ENCODE assay signal across 39 cellular contexts in genomic region chr6:149733321-149733720, GRCh38.
"Had no signal": no experiment of that assay in that cellular context is flagged by ENCODE, and none has a peak within 500 bp of the region (broad histone marks: within the 10 kb centered on the region; RNA-seq: fewer than 3 reads in every experiment).

No MANE protein-coding gene starts in this region.

- DNase-seq: activated effector memory CD4-positive, alpha-beta T cell treated with anti-CD3 and anti-CD28 coated beads, Interleukin-2, amount 50 U/mL, for 16 hours; activated effector memory CD4-positive, alpha-beta T cell treated with Interleukin-2 at 50 U/mL for 16 hours; activated gamma-delta T cell; activated gamma-delta T cell treated with Interleukin-2 at 50 U/mL for 16 hours; activated naive CD4-positive, alpha-beta T cell; activated naive CD4-positive, alpha-beta T cell treated with anti-CD3 and anti-CD28 coated beads for 36 hours; activated naive CD4-positive, alpha-beta T cell treated with anti-CD3 and anti-CD28 coated beads, Interleukin-2, amount 10 ng/mL, durations not matched to agents 7 days and 5 days; activated naive CD4-positive, alpha-beta T cell treated with anti-CD3 and anti-CD28 coated beads, Interleukin-2, amount 50 U/mL, for 16 hours; activated naive CD4-positive, alpha-beta T cell treated with Interleukin-2 at 50 U/mL for 16 hours; activated naive CD8-positive, alpha-beta T cell treated with anti-CD3 and anti-CD28 coated beads for 36 hours; activated naive CD8-positive, alpha-beta T cell treated with anti-CD3 and anti-CD28 coated beads, Interleukin-2, amount 10 ng/mL, durations not matched to agents 7 days and 5 days; activated naive CD8-positive, alpha-beta T cell treated with anti-CD3 and anti-CD28 coated beads, Interleukin-2, amount 50 U/mL, for 24 hours; activated T-cell treated with anti-CD3 and anti-CD28 coated beads for 4 hours; activated T-cell treated with anti-CD3 and anti-CD28 coated beads, Interleukin-2, amount 50 U/mL, for 1 hour; activated T-cell treated with anti-CD3 and anti-CD28 coated beads, Interleukin-2, amount 50 U/mL, for 24 hours; activated T-cell treated with anti-CD3 and anti-CD28 coated beads, Interleukin-2, amount 50 U/mL, for 4 hours; activated T-cell treated with anti-CD3 and anti-CD28 coated beads, Interleukin-2, amount 50 U/mL, for 48 hours; activated T-cell treated with anti-CD3 and anti-CD28 coated beads, Interleukin-2, amount 50 U/mL, for 72 hours; adrenal gland; amniotic stem cell; amygdala; anterior cingulate cortex; aorta; body of pancreas; brain microvascular endothelial cell; caudate nucleus; central memory CD4-positive, alpha-beta T cell; cerebellar nuclear complex had no signal

- H3K36me3 Mint-ChIP-seq: activated naive CD4-positive, alpha-beta T cell treated with anti-CD3 and anti-CD28 coated beads, Interleukin-2, amount 50 U/mL, for 72 hours had no signal

- H3K4me3 Mint-ChIP-seq: activated naive CD4-positive, alpha-beta T cell treated with anti-CD3 and anti-CD28 coated beads for 36 hours; activated naive CD4-positive, alpha-beta T cell treated with anti-CD3 and anti-CD28 coated beads, Interleukin-2, amount 10 ng/mL, durations not matched to agents 7 days and 5 days; activated naive CD4-positive, alpha-beta T cell treated with anti-CD3 and anti-CD28 coated beads, Interleukin-2, amount 50 U/mL, for 24 hours; activated naive CD8-positive, alpha-beta T cell; activated naive CD8-positive, alpha-beta T cell treated with anti-CD3 and anti-CD28 coated beads for 36 hours; activated naive CD8-positive, alpha-beta T cell treated with anti-CD3 and anti-CD28 coated beads, Interleukin-2, amount 10 ng/mL, durations not matched to agents 7 days and 5 days; activated naive CD8-positive, alpha-beta T cell treated with anti-CD3 and anti-CD28 coated beads, Interleukin-2, amount 50 U/mL, for 24 hours; activated T-cell treated with anti-CD3 and anti-CD28 coated beads, Interleukin-2, amount 50 U/mL, for 24 hours; activated T-cell treated with anti-CD3 and anti-CD28 coated beads, Interleukin-2, amount 50 U/mL, for 4 hours; activated T-cell treated with anti-CD3 and anti-CD28 coated beads, Interleukin-2, amount 50 U/mL, for 72 hours; activated T-helper 1 cell treated with anti-CD3 and anti-CD28 coated beads, Interleukin-12 subunit alpha, Interleukin-12 subunit beta, Interleukin-2, Interleukin-4 antibody, amounts not matched to agents 30 ng/mL and 10 ng/mL and 1 ng/mL, durations not matched to agents 14 hours and 24 hours and 36 hours; activated T-helper 17 cell treated with anti-CD3 and anti-CD28 coated beads, Interleukin-2, amount 50 U/mL, for 72 hours; brain; central memory CD8-positive, alpha-beta T cell had no signal

- H3K9me3 ChIP-seq: adrenal gland, ascending aorta, body of pancreas, breast epithelium had no signal

- H3K27ac Mint-ChIP-seq: activated naive CD4-positive, alpha-beta T cell treated with anti-CD3 and anti-CD28 coated beads for 36 hours; activated naive CD4-positive, alpha-beta T cell treated with anti-CD3 and anti-CD28 coated beads, Interleukin-2, amount 10 ng/mL, durations not matched to agents 7 days and 5 days; activated naive CD4-positive, alpha-beta T cell treated with anti-CD3 and anti-CD28 coated beads, Interleukin-2, amount 50 U/mL, for 24 hours; activated naive CD8-positive, alpha-beta T cell; activated naive CD8-positive, alpha-beta T cell treated with anti-CD3 and anti-CD28 coated beads for 36 hours; activated naive CD8-positive, alpha-beta T cell treated with anti-CD3 and anti-CD28 coated beads, Interleukin-2, amount 10 ng/mL, durations not matched to agents 7 days and 5 days; activated naive CD8-positive, alpha-beta T cell treated with anti-CD3 and anti-CD28 coated beads, Interleukin-2, amount 50 U/mL, for 24 hours; activated T-cell treated with anti-CD3 and anti-CD28 coated beads, Interleukin-2, amount 50 U/mL, for 24 hours; activated T-cell treated with anti-CD3 and anti-CD28 coated beads, Interleukin-2, amount 50 U/mL, for 72 hours; activated T-helper 1 cell treated with anti-CD3 and anti-CD28 coated beads, Interleukin-12 subunit alpha, Interleukin-12 subunit beta, Interleukin-2, Interleukin-4 antibody, amounts not matched to agents 30 ng/mL and 10 ng/mL and 1 ng/mL, durations not matched to agents 14 hours and 24 hours and 36 hours; activated T-helper 17 cell treated with anti-CD3 and anti-CD28 coated beads, Interleukin-2, amount 50 U/mL, for 72 hours; activated T-helper 2 cell treated with anti-CD3 and anti-CD28 coated beads, Interferon-gamma antibody, Interleukin-2, Interleukin-4, amounts not matched to agents 10 μg/mL and 5 μg/mL and 100 μg/mL, durations not matched to agents 14 hours and 24 hours and 36 hours; brain had no signal

- H3K27me3 Mint-ChIP-seq: activated naive CD4-positive, alpha-beta T cell treated with anti-CD3 and anti-CD28 coated beads, Interleukin-2, amount 10 ng/mL, durations not matched to agents 7 days and 5 days; activated naive CD4-positive, alpha-beta T cell treated with anti-CD3 and anti-CD28 coated beads, Interleukin-2, amount 50 U/mL, for 24 hours; activated naive CD8-positive, alpha-beta T cell; activated naive CD8-positive, alpha-beta T cell treated with anti-CD3 and anti-CD28 coated beads for 36 hours; activated naive CD8-positive, alpha-beta T cell treated with anti-CD3 and anti-CD28 coated beads, Interleukin-2, amount 10 ng/mL, durations not matched to agents 7 days and 5 days; activated naive CD8-positive, alpha-beta T cell treated with anti-CD3 and anti-CD28 coated beads, Interleukin-2, amount 50 U/mL, for 24 hours; activated T-cell treated with anti-CD3 and anti-CD28 coated beads, Interleukin-2, amount 50 U/mL, for 24 hours; activated T-helper 17 cell treated with anti-CD3 and anti-CD28 coated beads, Interleukin-2, amount 50 U/mL, for 72 hours; brain; central memory CD8-positive, alpha-beta T cell had no signal

- H3K27ac ChIP-seq: adrenal gland, ascending aorta, body of pancreas, brain microvascular endothelial cell, breast epithelium, cardiac muscle cell had no signal

- H3K9me3 Mint-ChIP-seq: activated naive CD4-positive, alpha-beta T cell treated with anti-CD3 and anti-CD28 coated beads for 36 hours; activated naive CD4-positive, alpha-beta T cell treated with anti-CD3 and anti-CD28 coated beads, Interleukin-2, amount 10 ng/mL, durations not matched to agents 7 days and 5 days; activated naive CD4-positive, alpha-beta T cell treated with anti-CD3 and anti-CD28 coated beads, Interleukin-2, amount 50 U/mL, for 24 hours; activated naive CD4-positive, alpha-beta T cell treated with anti-CD3 and anti-CD28 coated beads, Interleukin-2, amount 50 U/mL, for 72 hours; activated naive CD8-positive, alpha-beta T cell treated with anti-CD3 and anti-CD28 coated beads for 36 hours; activated naive CD8-positive, alpha-beta T cell treated with anti-CD3 and anti-CD28 coated beads, Interleukin-2, amount 10 ng/mL, durations not matched to agents 7 days and 5 days; activated naive CD8-positive, alpha-beta T cell treated with anti-CD3 and anti-CD28 coated beads, Interleukin-2, amount 50 U/mL, for 24 hours; activated T-cell treated with anti-CD3 and anti-CD28 coated beads, Interleukin-2, amount 50 U/mL, for 24 hours; activated T-cell treated with anti-CD3 and anti-CD28 coated beads, Interleukin-2, amount 50 U/mL, for 4 hours; activated T-cell treated with anti-CD3 and anti-CD28 coated beads, Interleukin-2, amount 50 U/mL, for 72 hours; activated T-helper 1 cell treated with anti-CD3 and anti-CD28 coated beads, Interleukin-12 subunit alpha, Interleukin-12 subunit beta, Interleukin-2, Interleukin-4 antibody, amounts not matched to agents 30 ng/mL and 10 ng/mL and 1 ng/mL, durations not matched to agents 14 hours and 24 hours and 36 hours; activated T-helper 17 cell treated with anti-CD3 and anti-CD28 coated beads, Interleukin-2, amount 50 U/mL, for 72 hours; activated T-helper 2 cell treated with anti-CD3 and anti-CD28 coated beads, Interferon-gamma antibody, Interleukin-2, Interleukin-4, amounts not matched to agents 10 μg/mL and 5 μg/mL and 100 μg/mL, durations not matched to agents 14 hours and 24 hours and 36 hours; brain; central memory CD8-positive, alpha-beta T cell had no signal

- H3K27me3 ChIP-seq: adrenal gland, ascending aorta, body of pancreas, brain microvascular endothelial cell, breast epithelium, cardiac muscle cell had no signal

- H3K4me1 ChIP-seq: adrenal gland, ascending aorta, body of pancreas, breast epithelium had no signal

- ATAC-seq: activated naive CD4-positive, alpha-beta T cell treated with anti-CD3 and anti-CD28 coated beads, Interleukin-2, amount 50 U/mL, for 72 hours; activated naive CD8-positive, alpha-beta T cell treated with anti-CD3 and anti-CD28 coated beads, Interleukin-2, amount 50 U/mL, for 24 hours; activated T-cell treated with anti-CD3 and anti-CD28 coated beads, Interleukin-2, amount 50 U/mL, for 4 hours; activated T-cell treated with anti-CD3 and anti-CD28 coated beads, Interleukin-2, amount 50 U/mL, for 72 hours; activated T-helper 17 cell treated with anti-CD3 and anti-CD28 coated beads, Interleukin-2, amount 50 U/mL, for 72 hours; body of pancreas had no signal

- H3K4me1 Mint-ChIP-seq: activated T-helper 17 cell treated with anti-CD3 and anti-CD28 coated beads, Interleukin-2, amount 50 U/mL, for 72 hours; brain had no signal

- H3K4me3 ChIP-seq: adrenal gland, ascending aorta, body of pancreas, breast epithelium, cardiac muscle cell had no signal
